Comparison of ENCODE assay signal across 1 cellular context in genomic region chr13:110615005-110615321, GRCh38.
TF ChIP-seq lines count a peak whose summit lies in the region.

No MANE protein-coding gene starts in this region.

TF ChIP-seq in H1, 55 proteins besides CTCF, POLR2A, EP300 and RAD21:
- TF ChIP-seq RXRA (IDR thresholded peaks at IDR 0.05; ENCODE audit: insufficient read depth, low read depth, low read length), result no peak
- TF ChIP-seq SIRT6 (IDR thresholded peaks at IDR 0.05; ENCODE audit: low read length), result no peak
- TF ChIP-seq MAFK (IDR thresholded peaks at IDR 0.05; ENCODE audit: low read depth, low read length), result no peak
- no peak for TF ChIP-seq ATF2 (IDR thresholded peaks at IDR 0.05; ENCODE audit: low read length)
- no peak for TF ChIP-seq GTF2F1 (IDR thresholded peaks at IDR 0.05; ENCODE audit: borderline replicate concordance, low read depth, low read length)
- no peak for TF ChIP-seq RFX5 (IDR thresholded peaks at IDR 0.05; ENCODE audit: borderline replicate concordance, low read depth, low read length)
- no peak for TF ChIP-seq SRF (IDR thresholded peaks at IDR 0.05; ENCODE audit: low read depth, low read length)
